ENCODE assay signal across 10 cellular contexts in the genomic region with DNA sequence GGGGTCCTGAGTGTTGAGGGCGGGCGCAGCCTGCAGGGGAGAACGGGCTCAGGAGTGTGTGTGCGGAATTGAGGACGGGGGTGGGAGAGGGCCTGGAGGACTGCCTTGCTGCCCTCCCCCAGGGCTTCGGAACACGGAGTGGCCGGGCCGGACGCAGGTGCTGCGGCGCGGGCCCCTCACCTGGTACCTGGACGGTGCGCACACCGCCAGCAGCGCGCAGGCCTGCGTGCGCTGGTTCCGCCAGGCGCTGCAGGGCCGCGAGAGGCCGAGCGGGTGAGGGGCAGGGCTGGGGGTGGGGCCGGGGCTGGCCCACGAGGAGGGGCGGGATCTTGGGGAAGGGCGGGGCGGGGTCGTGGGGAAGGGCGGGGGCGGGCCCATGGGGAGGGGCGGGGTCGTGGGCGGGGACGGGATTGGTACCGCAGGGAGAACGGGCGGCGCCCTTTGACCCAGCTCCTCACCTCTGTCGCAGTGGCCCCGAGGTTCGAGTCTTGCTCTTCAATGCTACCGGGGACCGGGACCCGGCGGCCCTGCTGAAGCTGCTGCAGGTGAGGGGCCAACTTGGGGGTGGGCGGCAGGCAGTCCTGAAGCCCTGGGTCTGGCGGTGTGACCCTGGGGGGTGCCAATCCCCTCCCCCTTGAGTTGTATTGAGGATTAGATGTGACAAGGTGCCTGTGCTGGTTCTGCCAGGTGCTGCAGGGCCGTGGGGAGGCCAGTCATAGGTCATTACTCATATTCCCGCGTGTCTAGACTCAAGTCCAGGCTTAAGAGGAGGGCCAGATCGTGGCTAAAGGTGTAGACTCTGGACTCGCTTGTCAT. TPM values are rescaled to one million over a fixed set of nuclear protein-coding genes. Genes with fewer than 3 reads are reported as not detected.
DNase-seq lines count a peak whose midpoint lies in the region; ATAC-seq, FAIRE-seq and TF ChIP-seq lines count a peak whose summit lies in the region.
"Had no signal": no experiment of that assay in that cellular context is flagged by ENCODE, and none has a peak within 500 bp of the region (broad histone marks: within the 10 kb centered on the region; RNA-seq: fewer than 3 reads in every experiment).

No MANE protein-coding gene starts in this region.

- H2BK120ac ChIP-seq in H1 (replicated peaks; ENCODE audit: low read depth, low read length): no peak overlapping the region

- DNase-seq in Right ventricle myocardium inferior (ENCODE audit: missing footprints) (no peak), cardiac septum (ENCODE audit: low spot score) (no peak), H1 (ENCODE audit: low read depth in 1 of 2, low spot score in 2 of 2) (peak in 1 of 2 experiments; percentile 74), left lung (peak in 1 of 2 donors; percentile 83), urothelium cell line (ENCODE audit: low spot score) (peak; percentile 44), MM.1S (no peak), mucosa of gallbladder (ENCODE audit: low spot score) (no peak)
- no peak for DNase-seq in central memory CD4-positive, alpha-beta T cell
- DNase-seq: NCI-H1694 had no signal

- FAIRE-seq in H1 (lab: Jason Lieb, UNC) (no peak), urothelium cell line (lab: Jason Lieb, UNC) (no peak)

- no peak overlapping the region for H2BK15ac ChIP-seq in H1 (ENCODE audit: low read length)

- H3K56ac ChIP-seq in H1 (replicated peaks; ENCODE audit: insufficient read length, low read depth, low read length): no peak overlapping the region

- no peaks in the 10 kb centered on the region for H3F3A ChIP-seq in MM.1S (ENCODE audit: insufficient read depth, low read length)

- H3K14ac ChIP-seq in H1 (ENCODE audit: insufficient read length): no peak overlapping the region

- TF ChIP-seq RAD21 in H1 (IDR thresholded peaks at IDR 0.05 in 1 of 2, conservative IDR thresholded peaks at IDR 0.05 in 1 of 2; ENCODE audit: low read depth in 2 of 2, low read length in 2 of 2): 0 out of 4 replicates have a peak, but pooled peaks of 1 of the 2 experiments have one; percentile 2

- no peak overlapping the region for H2BK20ac ChIP-seq in H1 (ENCODE audit: low read length)

- no peak overlapping the region for H2BK12ac ChIP-seq in H1 (ENCODE audit: low read depth, low read length)

- H3K23ac ChIP-seq in H1 (ENCODE audit: insufficient read length): no peak overlapping the region

- H3K27ac ChIP-seq in H1 (ENCODE audit: low read depth, low read length): peak overlapping the region; percentile 60; the same call in 1 of the 2 replicates
- no peak overlapping the region for H3K27ac ChIP-seq in left lung
- H3K27ac ChIP-seq in MM.1S (ENCODE audit: low read length): no peak overlapping the region
- H3K27ac ChIP-seq: body of pancreas had no signal

- 0 out of 2 replicates have a peak, but pooled peaks cover 2% of the 10 kb centered on the region for H3K79me1 ChIP-seq in H1 (ENCODE audit: low read depth, low read length)

- H4K20me1 ChIP-seq in H1 (replicated peaks in 1 of 2; ENCODE audit: control insufficient read depth in 1 of 2, insufficient read depth in 2 of 2, low read length in 2 of 2) (peaks cover 2 to 22% of the 10 kb centered on the region in 2 experiments), MM.1S (ENCODE audit: insufficient read depth, low read length) (no peaks in the 10 kb centered on the region)

- POLR2A ChIA-PET in H1 (lab: Charles Lee; ENCODE audit: partially characterized antibody): interaction anchor here (0.7 to 2.8 kb wide), 9 partner anchors 9 to 59 kb away, joined by 3 to 14 read pairs (median 5); no protein-coding TSS in a partner anchor

- peaks cover 2% of the 10 kb centered on the region; the same call in 1 of the 2 replicates for H3K23me2 ChIP-seq in H1 (ENCODE audit: low read depth, low read length)

- ATAC-seq in Right ventricle myocardium inferior (peak; percentile 60), left lung (peak; percentile 68)
- ATAC-seq: body of pancreas had no signal

- no peak overlapping the region; the same call in 1 of the 2 replicates for H2BK5ac ChIP-seq in H1 (ENCODE audit: low read depth, low read length)

- TF ChIP-seq EP300 in H1 (IDR thresholded peaks at IDR 0.05; ENCODE audit: borderline replicate concordance in 1 of 2, low read depth in 2 of 2, low read length in 2 of 2): no peak

- no peak overlapping the region; the same call in none of the 2 replicates for H3K18ac ChIP-seq in H1 (ENCODE audit: extremely low read depth, low read length)

- peak overlapping the region; percentile 37 for H4K5ac ChIP-seq in H1 (ENCODE audit: insufficient read length, low read depth, low read length)

- H2AK5ac ChIP-seq in H1 (ENCODE audit: low read depth, low read length): no peak overlapping the region

- H3K4me3 ChIP-seq in H1 (ENCODE audit: extremely low read depth in 1 of 4, insufficient read depth in 2 of 4, low read depth in 3 of 4, low read length in 4 of 4) (peak overlapping the region in 3 of 4 experiments; percentile 15 to 47 (median 19); a peak in 4 of 8 replicates), left lung (no peak overlapping the region), MM.1S (ENCODE audit: low read length) (no peak overlapping the region)
- H3K4me3 ChIP-seq: body of pancreas had no signal

- peaks cover 0 to 8% (median 6%) of the 10 kb centered on the region in 4 experiments; a peak in 5 of 7 replicates for H3K4me1 ChIP-seq in H1 (replicated peaks in 1 of 4; ENCODE audit: control insufficient read depth in 3 of 4, insufficient read depth in 4 of 4, low read length in 3 of 4)
- peaks cover 0 to 14% of the 10 kb centered on the region in 2 donors for H3K4me1 ChIP-seq in left lung
- no peaks in the 10 kb centered on the region for H3K4me1 ChIP-seq in MM.1S (ENCODE audit: low read length)

- H3K79me2 ChIP-seq in H1 (ENCODE audit: control insufficient read depth in 1 of 2, insufficient read depth in 2 of 2, low read length in 2 of 2) (no peaks in the 10 kb centered on the region), MM.1S (ENCODE audit: low read length) (peaks cover 21% of the 10 kb centered on the region)

- H3K27me3 ChIP-seq in H1 (replicated peaks in 1 of 4; ENCODE audit: control insufficient read depth in 3 of 4, extremely low read depth in 1 of 4, insufficient read depth in 3 of 4, low read length in 3 of 4): no peaks in the 10 kb centered on the region
- no peaks in the 10 kb centered on the region for H3K27me3 ChIP-seq in left lung
- no peaks in the 10 kb centered on the region for H3K27me3 ChIP-seq in MM.1S (replicated peaks; ENCODE audit: insufficient read depth, low read length)
- H3K27me3 ChIP-seq: body of pancreas had no signal

- intact Hi-C loops in Right ventricle myocardium inferior (cut with DNase I) (no loop called here), cardiac septum (cut with DNase I) (no loop called here), left lung (cut with DNase I) (no loop called here)

- no peak overlapping the region for H2AFZ ChIP-seq in H1 (ENCODE audit: low read length)
- no peak overlapping the region for H2AFZ ChIP-seq in MM.1S (ENCODE audit: low read length)

- 0 out of 2 replicates have a peak overlapping the region, but pooled peaks have one; percentile 64 for H4K8ac ChIP-seq in H1 (ENCODE audit: extremely low read depth, insufficient read depth, low read length)

- TF ChIP-seq CTCF in H1 (IDR thresholded peaks at IDR 0.05; ENCODE audit: control extremely low read depth in 1 of 3, insufficient read depth in 1 of 3, low read depth in 1 of 3, low read length in 3 of 3): 0 out of 4 replicates have a peak, but pooled peaks of 1 of the 3 experiments have one; percentile 2
- TF ChIP-seq CTCF in left lung (IDR thresholded peaks at IDR 0.05): no peak
- TF ChIP-seq CTCF in MM.1S (IDR thresholded peaks at IDR 0.05; ENCODE audit: low read length): no peak

- CTCF ChIA-PET in H1 (lab: Charles Lee; ENCODE audit: partially characterized antibody): interaction anchor here (0.7 to 4.5 kb wide), 3 partner anchors 9 to 60 kb away, joined by 3 to 14 read pairs (median 4); no protein-coding TSS in a partner anchor

- no peak overlapping the region for H4K91ac ChIP-seq in H1 (replicated peaks; ENCODE audit: insufficient read length, low read length)

- no peaks in the 10 kb centered on the region for H3K9me2 ChIP-seq in MM.1S (replicated peaks; ENCODE audit: insufficient read depth, low read length)

- H3K36me3 ChIP-seq in H1 (ENCODE audit: control insufficient read depth in 2 of 4, insufficient read depth in 4 of 4, low read length in 3 of 4) (peaks cover 15 to 29% (median 26%) of the 10 kb centered on the region in 4 experiments; a peak in 7 of 8 replicates), left lung (peaks cover 0 to 97% of the 10 kb centered on the region in 2 donors), MM.1S (replicated peaks; ENCODE audit: insufficient read depth, low read length) (no peaks in the 10 kb centered on the region; the same call in none of the 2 replicates)

- H3K9me3 ChIP-seq in H1 (ENCODE audit: insufficient read depth in 2 of 2, low read depth in 1 of 2, low read length in 1 of 2) (no peaks in the 10 kb centered on the region), left lung (no peaks in the 10 kb centered on the region), MM.1S (replicated peaks; ENCODE audit: insufficient read depth, low read length) (no peaks in the 10 kb centered on the region)
- H3K9me3 ChIP-seq: body of pancreas had no signal

- 37% methylated on average over 22 of the region's 56 CpGs; no CpG with 5 or more reads in 1 of the 2 experiments for WGBS in H1 (ENCODE audit: extremely low coverage in 1 of 2, insufficient coverage in 1 of 2, insufficient read length in 1 of 2, insufficient replicate concordance in 2 of 2, low coverage in 1 of 2, low lambda C conversion rate in 2 of 2, missing lambda C conversion rate in 1 of 2), 2 experiments

- TF ChIP-seq POLR2A in H1 (IDR thresholded peaks at IDR 0.05; ENCODE audit: control extremely low read depth in 1 of 2, low read depth in 2 of 2, low read length in 2 of 2): 0 out of 3 replicates have a peak, but pooled peaks of 1 of the 2 experiments have one; percentile 13

- H3K4ac ChIP-seq in H1 (replicated peaks; ENCODE audit: insufficient read length, low read depth, low read length): no peak overlapping the region

- H3K9ac ChIP-seq in H1 (replicated peaks in 1 of 4; ENCODE audit: extremely low read depth in 1 of 4, low read depth in 3 of 4, low read length in 3 of 4) (peak overlapping the region in 2 of 4 experiments; percentile 26 to 53; a peak in 3 of 7 replicates), MM.1S (ENCODE audit: low read length) (no peak overlapping the region)

- H3K4me2 ChIP-seq in H1 (ENCODE audit: insufficient read depth in 1 of 2, low read depth in 2 of 2, low read length in 2 of 2): peak overlapping the region; percentile 33 to 71
- no peak overlapping the region for H3K4me2 ChIP-seq in MM.1S (ENCODE audit: low read depth, low read length)

RNA-seq across cellular contexts. Expression of gene FPGS, which starts 7.1 kb away (rescaled TPM):
- total RNA-seq in Right ventricle myocardium inferior: 30.2 TPM
- 36.5 TPM for total RNA-seq in cardiac septum
- 62.4 and 63.7 TPM in 2 replicates for total RNA-seq in H1 (2021; fragmentation: NEBNext Ultra II Directional; extraction: Animal tissue kit (Norgen Biotek cat#: 25700))
- polyA plus RNA-seq in H1 (2011; rRNA removed): 83.0 and 125 TPM in 2 replicates
- 71.0 TPM for polyA plus RNA-seq in H1 (2011; cell fraction: cytosol; rRNA removed)
- polyA plus RNA-seq in H1 (2011; cell fraction: nucleus; rRNA removed): 156 TPM
- 56.8 to 70.0 TPM (median 66.4 TPM) in 4 replicates for polyA plus RNA-seq in H1 (2012, experiment 1 of 2)
- 58.0 TPM for polyA plus RNA-seq in H1 (2012, experiment 2 of 2)
- polyA plus RNA-seq in H1 (2013, experiment 1 of 2): 38.7 TPM
- 35.7 TPM for polyA plus RNA-seq in H1 (2013, experiment 2 of 2)
- 55.2 and 85.0 TPM in 2 replicates for polyA minus RNA-seq in H1 (2011; rRNA and poly(A)+ RNA removed)
- polyA minus RNA-seq in H1 (2011; cell fraction: cytosol; rRNA and poly(A)+ RNA removed): 72.3 TPM
- polyA minus RNA-seq in H1 (2011; cell fraction: nucleus; rRNA and poly(A)+ RNA removed): 52.7 TPM
- 10 to 100 TPM; 59.3 to 97.4 TPM for total RNA-seq in left lung
- total RNA-seq in mucosa of gallbladder: 74.7 TPM

RNA-seq across cellular contexts. Expression of gene CDK9, which starts 23.9 kb away (rescaled TPM):
- total RNA-seq in Right ventricle myocardium inferior (49.9 TPM), cardiac septum (48.7 TPM), left lung (10 to 100 TPM; 78.8 to 83.4 TPM), mucosa of gallbladder (92.7 TPM)
- 86.3 and 87.5 TPM in 2 replicates for total RNA-seq in H1 (2021; fragmentation: NEBNext Ultra II Directional; extraction: Animal tissue kit (Norgen Biotek cat#: 25700))
- 69.1 and 94.0 TPM in 2 replicates for polyA plus RNA-seq in H1 (2011; rRNA removed)
- polyA plus RNA-seq in H1 (2011; cell fraction: cytosol; rRNA removed): 79.0 TPM
- 126 TPM for polyA plus RNA-seq in H1 (2011; cell fraction: nucleus; rRNA removed)
- polyA plus RNA-seq in H1 (2012, experiment 1 of 2): 55.7 to 89.9 TPM (median 79.6 TPM) in 4 replicates
- 70.2 TPM for polyA plus RNA-seq in H1 (2012, experiment 2 of 2)
- polyA plus RNA-seq in H1 (2013, experiment 1 of 2): 42.8 TPM
- 41.6 TPM for polyA plus RNA-seq in H1 (2013, experiment 2 of 2)
- polyA minus RNA-seq in H1 (2011; rRNA and poly(A)+ RNA removed): 75.4 and 85.6 TPM in 2 replicates
- polyA minus RNA-seq in H1 (2011; cell fraction: cytosol; rRNA and poly(A)+ RNA removed): 42.9 TPM
- 73.9 TPM for polyA minus RNA-seq in H1 (2011; cell fraction: nucleus; rRNA and poly(A)+ RNA removed)

RNA-seq across cellular contexts. Expression of gene SH2D3C, which starts 31.3 kb away (rescaled TPM):
- total RNA-seq in Right ventricle myocardium inferior (21.3 TPM), cardiac septum (16.0 TPM), left lung (10 to 100 TPM; 21.7 to 41.9 TPM), mucosa of gallbladder (9.1 TPM)
- total RNA-seq in H1 (2021; fragmentation: NEBNext Ultra II Directional; extraction: Animal tissue kit (Norgen Biotek cat#: 25700)): 6.4 and 7.3 TPM in 2 replicates
- 8.1 and 12.3 TPM in 2 replicates for polyA plus RNA-seq in H1 (2011; rRNA removed)
- 4.1 TPM for polyA plus RNA-seq in H1 (2011; cell fraction: cytosol; rRNA removed)
- polyA plus RNA-seq in H1 (2011; cell fraction: nucleus; rRNA removed): 7.2 TPM
- 3.5 to 7.1 TPM (median 5.6 TPM) in 4 replicates for polyA plus RNA-seq in H1 (2012, experiment 1 of 2)
- 5.4 TPM for polyA plus RNA-seq in H1 (2012, experiment 2 of 2)
- polyA plus RNA-seq in H1 (2013, experiment 1 of 2): 2.8 TPM
- 2.7 TPM for polyA plus RNA-seq in H1 (2013, experiment 2 of 2)
- polyA minus RNA-seq in H1 (2011; rRNA and poly(A)+ RNA removed): 4.2 and 4.4 TPM in 2 replicates
- 3.4 TPM for polyA minus RNA-seq in H1 (2011; cell fraction: cytosol; rRNA and poly(A)+ RNA removed)
- 9.1 TPM for polyA minus RNA-seq in H1 (2011; cell fraction: nucleus; rRNA and poly(A)+ RNA removed)

RNA-seq across cellular contexts. Expression of gene ENG, which starts 44.7 kb away (rescaled TPM):
- total RNA-seq in Right ventricle myocardium inferior (131 TPM), cardiac septum (244 TPM), left lung (100 to 1,000 TPM; 173 to 354 TPM), mucosa of gallbladder (94.3 TPM)
- total RNA-seq in H1 (2021; fragmentation: NEBNext Ultra II Directional; extraction: Animal tissue kit (Norgen Biotek cat#: 25700)): 4.2 and 4.4 TPM in 2 replicates
- 1.8 and 3.2 TPM in 2 replicates for polyA plus RNA-seq in H1 (2011; rRNA removed)
- polyA plus RNA-seq in H1 (2011; cell fraction: cytosol; rRNA removed): 1.1 TPM
- polyA plus RNA-seq in H1 (2011; cell fraction: nucleus; rRNA removed): 2.7 TPM
- polyA plus RNA-seq in H1 (2012, experiment 1 of 2): 3.7 to 5.2 TPM (median 4.0 TPM) in 4 replicates
- 2.6 TPM for polyA plus RNA-seq in H1 (2012, experiment 2 of 2)
- 6.7 TPM for polyA plus RNA-seq in H1 (2013, experiment 1 of 2)
- polyA plus RNA-seq in H1 (2013, experiment 2 of 2): 7.6 TPM
- polyA minus RNA-seq in H1 (2011; rRNA and poly(A)+ RNA removed): 1.4 and 2.4 TPM in 2 replicates
- polyA minus RNA-seq in H1 (2011; cell fraction: cytosol; rRNA and poly(A)+ RNA removed): 2.3 TPM
- polyA minus RNA-seq in H1 (2011; cell fraction: nucleus; rRNA and poly(A)+ RNA removed): 2.5 TPM

Comparison
In these comparisons a context has a peak if more than half of its experiments do, and no peak if none do; other contexts are left out.
1. H3K4me3 ChIP-seq: peak in H1 (3 of 4); none in left lung (0 of 2) and MM.1S (single experiment).